ENCODE assay signal across 10 cellular contexts in the genomic region with DNA sequence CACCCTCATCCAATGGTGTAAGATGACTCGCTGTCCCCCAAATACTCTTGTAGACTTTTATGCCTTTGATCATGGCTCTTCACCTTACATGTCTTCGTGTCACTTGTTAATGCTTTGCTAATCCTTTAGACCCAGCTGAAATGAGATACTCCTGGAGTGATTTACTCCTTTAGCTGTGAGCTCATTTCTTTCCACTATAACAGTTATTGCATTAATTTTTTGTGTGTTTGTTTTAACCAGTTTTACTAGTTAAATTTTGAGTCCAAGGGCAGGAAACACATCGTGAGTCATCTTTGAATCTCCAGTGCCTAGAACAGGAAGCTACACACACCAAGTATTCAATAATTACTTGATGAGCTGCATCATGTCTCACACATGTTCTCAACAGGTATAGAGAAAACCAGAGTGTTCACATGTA. TPM values are rescaled to one million over a fixed set of nuclear protein-coding genes. Genes with fewer than 3 reads are reported as not detected.
DNase-seq lines count a peak whose midpoint lies in the region; ATAC-seq and TF ChIP-seq lines count a peak whose summit lies in the region.
"Had no signal": no experiment of that assay in that cellular context is flagged by ENCODE, and none has a peak within 500 bp of the region (broad histone marks: within the 10 kb centered on the region; RNA-seq: fewer than 3 reads in every experiment).

No MANE protein-coding gene starts in this region.

- no peaks in the 10 kb centered on the region for H3K36me3 ChIP-seq in CD4-positive, CD25-positive, alpha-beta regulatory T cell (ENCODE audit: control insufficient read depth, insufficient read depth, low read length)
- H3K36me3 ChIP-seq in left lung (no peaks in the 10 kb centered on the region), testis (ENCODE audit: low read depth, missing control alignments) (no peaks in the 10 kb centered on the region), SJCRH30 (no peaks in the 10 kb centered on the region), tibial nerve (no peaks in the 10 kb centered on the region)
- H3K36me3 ChIP-seq: pancreas, thyroid gland had no signal

- H3K4me1 ChIP-seq in CD4-positive, CD25-positive, alpha-beta regulatory T cell (ENCODE audit: control insufficient read depth, insufficient read depth, low read length, poor library complexity, severe bottlenecking) = peaks cover 58% of the 10 kb centered on the region
- peaks cover 9 to 41% of the 10 kb centered on the region in 2 donors for H3K4me1 ChIP-seq in left lung
- peaks cover 8% of the 10 kb centered on the region for H3K4me1 ChIP-seq in testis
- no peaks in the 10 kb centered on the region for H3K4me1 ChIP-seq in SJCRH30
- peaks cover 0 to 24% (median 10%) of the 10 kb centered on the region in 4 donors for H3K4me1 ChIP-seq in tibial nerve

- peaks cover 17% of the 10 kb centered on the region for H3K36me3 Mint-ChIP-seq in CD4-positive, CD25-positive, alpha-beta regulatory T cell
- peaks cover 19% of the 10 kb centered on the region for H3K36me3 Mint-ChIP-seq in activated B cell treated with CpG ODN at 0.5 μM for 24 hours (ENCODE audit: low read depth)

- CTCF ChIA-PET in activated B cell treated with CpG ODN at 0.5 μM for 24 hours (lab: Charles Lee) = interaction anchor here (0.8 to 3.3 kb wide), 5 partner anchors 8 to 89 kb away, joined by 3 to 34 read pairs (median 5); a partner anchor contains a TSS

- peak overlapping the region; percentile 44 to 81 (median 68) for H3K4me3 Mint-ChIP-seq in CD4-positive, CD25-positive, alpha-beta regulatory T cell
- H3K4me3 Mint-ChIP-seq in activated B cell treated with CpG ODN at 0.5 μM for 24 hours = peak overlapping the region; percentile 70

- H3K27me3 ChIP-seq in CD4-positive, CD25-positive, alpha-beta regulatory T cell (ENCODE audit: control insufficient read depth, insufficient read depth, low read length) = no peaks in the 10 kb centered on the region
- H3K27me3 ChIP-seq in left lung = no peaks in the 10 kb centered on the region
- H3K27me3 ChIP-seq in testis = no peaks in the 10 kb centered on the region
- H3K27me3 ChIP-seq in SJCRH30 = no peaks in the 10 kb centered on the region
- H3K27me3 ChIP-seq in tibial nerve = no peaks in the 10 kb centered on the region
- H3K27me3 ChIP-seq: pancreas, thyroid gland had no signal

- WGBS in testis, 2 donors = 73 to 74% methylated on average over 3 of the region's 3 CpGs
- WGBS in tibial nerve, 2 donors = 68 to 69% methylated on average over 3 of the region's 3 CpGs

- no peak for TF ChIP-seq CTCF in activated B cell treated with CpG ODN at 0.5 μM for 24 hours (IDR thresholded peaks at IDR 0.05)
- TF ChIP-seq CTCF in left lung (IDR thresholded peaks at IDR 0.05) = no peak
- TF ChIP-seq CTCF in testis (IDR thresholded peaks at IDR 0.05) = no peak
- TF ChIP-seq CTCF in tibial nerve (IDR thresholded peaks at IDR 0.05) = no peak

- peak in 2 of 3 donors; percentile 57 to 86 for DNase-seq in CD4-positive, CD25-positive, alpha-beta regulatory T cell
- DNase-seq in HS-5 (ENCODE audit: low read depth) (peak; percentile 71), activated B cell treated with CpG ODN at 0.5 μM for 24 hours (no peak), left lung (no peak), testis (no peak), SJCRH30 (no peak), tibial nerve (ENCODE audit: low spot score in 2 of 2) (no peak)
- DNase-seq: thyroid gland had no signal

- H3K27ac Mint-ChIP-seq in CD4-positive, CD25-positive, alpha-beta regulatory T cell = peak overlapping the region; percentile 84 to 98 (median 89)
- H3K27ac Mint-ChIP-seq in activated B cell treated with CpG ODN at 0.5 μM for 24 hours = peak overlapping the region; percentile 90

- POLR2A ChIA-PET in activated B cell treated with CpG ODN at 0.5 μM for 24 hours (lab: Charles Lee) = interaction anchor here (0.9 to 3.1 kb wide), 10 partner anchors 8 to 105 kb away, joined by 3 to 29 read pairs (median 6); a partner anchor contains a TSS

- intact Hi-C loops in activated B cell treated with CpG ODN at 0.5 μM for 24 hours (cut with micrococcal nuclease) (loop anchor here (1.0 kb wide), 1 partner anchor 8 kb away; no protein-coding TSS in a partner anchor), left lung (cut with DNase I) (no loop called here), testis (cut with DNase I; ENCODE audit: low total_unique reads) (no loop called here)

- H3K27ac ChIP-seq in CD4-positive, CD25-positive, alpha-beta regulatory T cell (ENCODE audit: insufficient read depth, low read length, poor library complexity, severe bottlenecking) = peak overlapping the region; percentile 75
- peak overlapping the region; percentile 26 to 63 for H3K27ac ChIP-seq in left lung
- H3K27ac ChIP-seq in testis = no peak overlapping the region
- H3K27ac ChIP-seq in SJCRH30 = no peak overlapping the region
- no peak overlapping the region for H3K27ac ChIP-seq in tibial nerve
- H3K27ac ChIP-seq: pancreas, thyroid gland had no signal

- peaks cover 14 to 77% (median 48%) of the 10 kb centered on the region in 4 donors for H3K4me1 Mint-ChIP-seq in CD4-positive, CD25-positive, alpha-beta regulatory T cell
- H3K4me1 Mint-ChIP-seq in activated B cell treated with CpG ODN at 0.5 μM for 24 hours = peaks cover 76% of the 10 kb centered on the region

- no peaks in the 10 kb centered on the region for H3K9me3 ChIP-seq in CD4-positive, CD25-positive, alpha-beta regulatory T cell (ENCODE audit: control insufficient read depth in 2 of 2, low read length in 2 of 2)
- no peaks in the 10 kb centered on the region for H3K9me3 ChIP-seq in left lung
- no peaks in the 10 kb centered on the region for H3K9me3 ChIP-seq in testis
- no peaks in the 10 kb centered on the region for H3K9me3 ChIP-seq in SJCRH30 (replicated peaks)
- no peaks in the 10 kb centered on the region for H3K9me3 ChIP-seq in tibial nerve
- H3K9me3 ChIP-seq: pancreas, thyroid gland had no signal

- H3K4me3 ChIP-seq in CD4-positive, CD25-positive, alpha-beta regulatory T cell (ENCODE audit: low read depth, low read length) = peak overlapping the region; percentile 64
- H3K4me3 ChIP-seq in left lung = no peak overlapping the region
- H3K4me3 ChIP-seq in testis = no peak overlapping the region
- H3K4me3 ChIP-seq in SJCRH30 = no peak overlapping the region
- H3K4me3 ChIP-seq in tibial nerve = no peak overlapping the region
- H3K4me3 ChIP-seq: pancreas, thyroid gland had no signal

- ATAC-seq in CD4-positive, CD25-positive, alpha-beta regulatory T cell (ENCODE audit: low read depth in 2 of 2) = peak; percentile 98
- ATAC-seq in activated B cell treated with CpG ODN at 0.5 μM for 24 hours (ENCODE audit: low read depth) (peak; percentile 79), left lung (peak; percentile 40), GM18505 (IDR thresholded peaks at IDR 0.05; ENCODE audit: unreplicated experiment) (no peak)

- TF ChIP-seq POLR2A in GM18505 (IDR thresholded peaks at IDR 0.05; ENCODE audit: borderline replicate concordance, extremely low read depth, insufficient read depth, insufficient read length) (no peak), testis (IDR thresholded peaks at IDR 0.05) (no peak), tibial nerve (IDR thresholded peaks at IDR 0.05) (no peak)

- H3K9me3 Mint-ChIP-seq in CD4-positive, CD25-positive, alpha-beta regulatory T cell = no peaks in the 10 kb centered on the region
- H3K9me3 Mint-ChIP-seq in activated B cell treated with CpG ODN at 0.5 μM for 24 hours = no peaks in the 10 kb centered on the region

- H3K27me3 Mint-ChIP-seq in CD4-positive, CD25-positive, alpha-beta regulatory T cell = no peaks in the 10 kb centered on the region
- no peaks in the 10 kb centered on the region for H3K27me3 Mint-ChIP-seq in activated B cell treated with CpG ODN at 0.5 μM for 24 hours

- no peak for TF ChIP-seq EP300 in tibial nerve (IDR thresholded peaks at IDR 0.05)

RNA-seq across cellular contexts. Expression of a gene that starts 6.5 kb away (rescaled TPM):
- 63.6 TPM for total RNA-seq in CD4-positive, CD25-positive, alpha-beta regulatory T cell
- polyA plus RNA-seq in CD4-positive, CD25-positive, alpha-beta regulatory T cell = 10 to 100 TPM; 44.5 to 80.2 (median 52.9) TPM
- total RNA-seq in activated B cell treated with CpG ODN at 0.5 μM for 24 hours (53.1 and 59.6 TPM in 2 replicates), left lung (10 to 100 TPM; 27.8 to 35.1 TPM), testis (10 to 100 TPM; 45.5 to 47.0 TPM), tibial nerve (10 to 100 TPM; 26.1 to 39.6 (median 31.8) TPM)
- polyA plus RNA-seq in testis (ENCODE audit: insufficient read depth, low read depth, low replicate concordance) = 25.9 TPM
- total RNA-seq in SJCRH30 (2014; rRNA removed; shearing (Covaris generic)) = 53.9 and 58.7 TPM in 2 replicates

RNA-seq across cellular contexts. Expression of a gene that starts 27.2 kb away (rescaled TPM):
- total RNA-seq in CD4-positive, CD25-positive, alpha-beta regulatory T cell = 16.6 TPM
- 1 to 10 TPM in 3 of 4 donors, under 1 TPM in 1; 0.91 to 3.1 (median 2.1) TPM for polyA plus RNA-seq in CD4-positive, CD25-positive, alpha-beta regulatory T cell
- total RNA-seq in activated B cell treated with CpG ODN at 0.5 μM for 24 hours (136 and 159 TPM in 2 replicates), left lung (100 to 1,000 TPM in 1 of 2 donors, 10 to 100 TPM in 1; 76.4 to 123 TPM), testis (100 to 1,000 TPM in 1 of 2 donors, 10 to 100 TPM in 1; 79.4 to 109 TPM), tibial nerve (100 to 1,000 TPM in 2 of 4 donors, 10 to 100 TPM in 2; 50.6 to 112 (median 85.1) TPM)
- polyA plus RNA-seq in testis (ENCODE audit: insufficient read depth, low read depth, low replicate concordance) = 36.1 TPM
- total RNA-seq in SJCRH30 (2014; rRNA removed; shearing (Covaris generic)) = 10.8 and 13.5 TPM in 2 replicates

Comparison
In these comparisons a context has a peak if more than half of its experiments do, and no peak if none do; other contexts are left out.
1. DNase-seq: peak in CD4-positive, CD25-positive, alpha-beta regulatory T cell (2 of 3) and HS-5 (single experiment); none in activated B cell treated with CpG ODN at 0.5 μM for 24 hours (single experiment), left lung (0 of 2), testis (single experiment), SJCRH30 (0 of 2) and tibial nerve (0 of 2).
2. H3K27ac ChIP-seq: peak in CD4-positive, CD25-positive, alpha-beta regulatory T cell (single experiment) and left lung (2 of 2); none in testis (0 of 2), SJCRH30 (single experiment) and tibial nerve (0 of 4).